ENCODE assay signal across 15 cellular contexts in genomic region chr13:20714563-20715339, GRCh38. TPM values are rescaled to one million over a fixed set of nuclear protein-coding genes. Genes with fewer than 3 reads are reported as not detected.
DNase-seq lines count a peak whose midpoint lies in the region; ATAC-seq and TF ChIP-seq lines count a peak whose summit lies in the region.
"Had no signal": no experiment of that assay in that cellular context is flagged by ENCODE, and none has a peak within 500 bp of the region (broad histone marks: within the 10 kb centered on the region; RNA-seq: fewer than 3 reads in every experiment).

No MANE protein-coding gene starts in this region.

- dilution Hi-C loops in mammary epithelial cell (cut with HindIII; ENCODE audit: low sequenced_read_pairs), result no loop called here

- no peak overlapping the region for H4K12ac ChIP-seq in trophoblast cell (ENCODE audit: low read depth, low read length)

- no peak overlapping the region for H3K23ac ChIP-seq in trophoblast cell (ENCODE audit: low read length)

- H3K14ac ChIP-seq in trophoblast cell (ENCODE audit: low read length), result no peak overlapping the region

- H3K79me1 ChIP-seq in trophoblast cell (ENCODE audit: low read length), result no peaks in the 10 kb centered on the region

- H3K27ac ChIP-seq in breast epithelium (peak overlapping the region; percentile 58 to 76), mammary epithelial cell (ENCODE audit: insufficient read depth, low read depth, low read length) (no peak overlapping the region), vagina (peak overlapping the region; percentile 72), trophoblast cell (ENCODE audit: low read depth, low read length) (no peak overlapping the region)
- H3K27ac ChIP-seq: A549 had no signal

- H2BK12ac ChIP-seq in trophoblast cell (ENCODE audit: low read length), result no peak overlapping the region

- H3K9me3 ChIP-seq in breast epithelium, result no peaks in the 10 kb centered on the region
- H3K9me3 ChIP-seq in mammary epithelial cell (replicated peaks; ENCODE audit: insufficient read depth, low read length), result no peaks in the 10 kb centered on the region
- no peaks in the 10 kb centered on the region for H3K9me3 ChIP-seq in vagina
- peaks cover 5% of the 10 kb centered on the region for H3K9me3 ChIP-seq in trophoblast cell (ENCODE audit: insufficient read depth, low read depth, low read length)
- H3K9me3 ChIP-seq: A549 had no signal

- H3K27me3 ChIP-seq in breast epithelium (peaks cover 0 to 3% of the 10 kb centered on the region in 2 donors), mammary epithelial cell (ENCODE audit: insufficient read depth, low read length) (no peaks in the 10 kb centered on the region), vagina (no peaks in the 10 kb centered on the region), trophoblast cell (ENCODE audit: insufficient read depth, low read length) (no peaks in the 10 kb centered on the region)

- H2BK120ac ChIP-seq in trophoblast cell (ENCODE audit: insufficient read depth, low read length, poor library complexity), result no peak overlapping the region

- H3K79me2 ChIP-seq in mammary epithelial cell (ENCODE audit: insufficient read depth, low read length) (no peaks in the 10 kb centered on the region), trophoblast cell (ENCODE audit: control insufficient read depth, insufficient read depth, low read length, poor library complexity) (no peaks in the 10 kb centered on the region)

- no peak overlapping the region for H4K8ac ChIP-seq in trophoblast cell (ENCODE audit: low read depth, low read length)

- no TSS peak for BruUV-seq in mammary epithelial cell (replicated peaks; lab: Mats Ljungman, UMichigan)

- H4K91ac ChIP-seq in trophoblast cell (ENCODE audit: low read depth, low read length), result no peak overlapping the region

- in situ Hi-C loops in mammary epithelial cell (cut with MboI; ENCODE audit: low sequenced_read_pairs in 2 of 2), result no loop called here
- in situ Hi-C loops in G401 (cut with HindIII; ENCODE audit: low sequenced_read_pairs), result no loop called here

- TF ChIP-seq CTCF in breast epithelium (IDR thresholded peaks at IDR 0.05) (no peak), mammary epithelial cell (conservative IDR thresholded peaks at IDR 0.05 in 1 of 2, IDR thresholded peaks at IDR 0.05 in 1 of 2; ENCODE audit: extremely low read depth in 1 of 2, insufficient read depth in 1 of 2, low read depth in 1 of 2, low read length in 2 of 2) (no peak), omental fat pad (IDR thresholded peaks at IDR 0.05) (no peak), vagina (IDR thresholded peaks at IDR 0.05) (no peak)

- H3K4me1 ChIP-seq in breast epithelium (no peaks in the 10 kb centered on the region), mammary epithelial cell (ENCODE audit: insufficient read depth, low read length) (no peaks in the 10 kb centered on the region), vagina (peaks cover 16% of the 10 kb centered on the region), trophoblast cell (ENCODE audit: control insufficient read depth in 1 of 2, insufficient read depth in 2 of 2, low read length in 2 of 2) (peaks cover 0 to 10% of the 10 kb centered on the region in 2 experiments)

- intact Hi-C loops in breast epithelium (cut with DNase I; ENCODE audit: low total_unique reads) (loop anchor here (10.0 kb wide), 1 partner anchor 130 kb away; no protein-coding TSS in a partner anchor), mammary epithelial cell (cut with micrococcal nuclease) (loop anchor here (5.0 kb wide), 1 partner anchor 148 kb away; no protein-coding TSS in a partner anchor), vagina (cut with DNase I) (loop anchor here (10.0 kb wide), 1 partner anchor 210 kb away; no protein-coding TSS in a partner anchor)

- H2AFZ ChIP-seq in mammary epithelial cell (ENCODE audit: low read depth, low read length) (no peak overlapping the region), trophoblast cell (ENCODE audit: insufficient read depth, low read length, poor library complexity) (no peak overlapping the region)

- H2AK5ac ChIP-seq in trophoblast cell (ENCODE audit: low read length), result no peak overlapping the region

- no peak overlapping the region for H3K18ac ChIP-seq in trophoblast cell (ENCODE audit: low read length)

- H3K4me3 ChIP-seq in breast epithelium (peak overlapping the region in 1 of 3 donors; percentile 46), mammary epithelial cell (replicated peaks in 1 of 3; ENCODE audit: insufficient read depth in 1 of 3, low read depth in 2 of 3, low read length in 3 of 3) (no peak overlapping the region), vagina (peak overlapping the region in 1 of 2 donors; percentile 22), trophoblast cell (ENCODE audit: low read depth, low read length) (no peak overlapping the region)
- H3K4me3 ChIP-seq: A549 had no signal

- CTCF ChIA-PET in mammary epithelial cell (lab: Charles Lee; ENCODE audit: low non-redundant PET), result no interaction called here

- no peak overlapping the region for H2BK5ac ChIP-seq in trophoblast cell (ENCODE audit: low read depth, low read length, poor library complexity)

- no peak overlapping the region for H3K4me2 ChIP-seq in mammary epithelial cell (ENCODE audit: insufficient read depth, low read depth, low read length)
- H3K4me2 ChIP-seq in trophoblast cell (ENCODE audit: low read length), result no peak overlapping the region
- H3K4me2 ChIP-seq: A549 had no signal

- H3K9ac ChIP-seq in mammary epithelial cell (ENCODE audit: insufficient read depth, low read length) (no peak overlapping the region), trophoblast cell (ENCODE audit: low read length) (no peak overlapping the region)

- no peaks in the 10 kb centered on the region for H4K20me1 ChIP-seq in mammary epithelial cell (ENCODE audit: insufficient read depth, low read length)

- WGBS in mammary epithelial cell (ENCODE audit: low coverage, missing lambda C conversion rate), result 91% methylated on average over 7 of the region's 9 CpGs
- WGBS in trophoblast cell (ENCODE audit: extremely low coverage, insufficient coverage, insufficient read length), result no CpG with 5 or more reads among the region's 9 CpGs

- TF ChIP-seq POLR2A in breast epithelium (IDR thresholded peaks at IDR 0.05), result no peak
- no peak for TF ChIP-seq POLR2A in vagina (IDR thresholded peaks at IDR 0.05)
- no peak for TF ChIP-seq POLR2A in GM18505 (IDR thresholded peaks at IDR 0.05; ENCODE audit: borderline replicate concordance, extremely low read depth, insufficient read depth, insufficient read length)

- ATAC-seq in omental fat pad (ENCODE audit: low FRiP score) (peak; percentile 29), GM18505 (IDR thresholded peaks at IDR 0.05; ENCODE audit: unreplicated experiment) (no peak)
- ATAC-seq: A549; Panc1; stimulated activated naive CD8-positive, alpha-beta T cell treated with anti-CD3 and anti-CD28 coated beads, Interleukin-15, amount 100 ng/mL, for 72 hours had no signal

- DNase-seq in breast epithelium (ENCODE audit: low spot score in 2 of 2), result no peak
- DNase-seq in mammary epithelial cell, result no peak
- DNase-seq in fibroblast of peridontal ligament (ENCODE audit: extremely low read depth), result peak; percentile 98
- DNase-seq in omental fat pad (ENCODE audit: low spot score), result no peak
- DNase-seq in vagina (ENCODE audit: extremely low spot score in 2 of 2), result no peak
- no peak for DNase-seq in trophoblast cell
- DNase-seq in G401 (ENCODE audit: low spot score), result no peak
- DNase-seq: activated CD4-positive, CD25-positive, alpha-beta regulatory T cell; activated effector memory CD4-positive, alpha-beta T cell treated with Interleukin-2 at 50 U/mL for 16 hours; GF-D8; NCI-H187; stimulated activated naive CD8-positive, alpha-beta T cell treated with anti-CD3 and anti-CD28 coated beads, Interleukin-15, amount 100 ng/mL, for 72 hours had no signal

- H3K36me3 ChIP-seq in breast epithelium (no peaks in the 10 kb centered on the region), mammary epithelial cell (ENCODE audit: insufficient read depth, low read length) (no peaks in the 10 kb centered on the region), vagina (no peaks in the 10 kb centered on the region), trophoblast cell (ENCODE audit: control insufficient read depth in 1 of 2, insufficient read depth in 2 of 2, low read length in 2 of 2) (no peaks in the 10 kb centered on the region)

- no peak overlapping the region for H3K4ac ChIP-seq in trophoblast cell (ENCODE audit: low read depth, low read length)

RNA-seq across cellular contexts. Expression of gene IL17D, which starts 11.3 kb away (rescaled TPM):
- total RNA-seq in breast epithelium, result 1 to 10 TPM in 2 of 3 donors, under 1 TPM in 1; 0.73 to 6.7 (median 2.0) TPM
- total RNA-seq in mammary epithelial cell, result under 1 TPM; 0.31 to 0.67 TPM
- 0.19 TPM for polyA plus RNA-seq in mammary epithelial cell
- polyA minus RNA-seq in mammary epithelial cell, result not detected
- 1 to 10 TPM; 2.1 to 3.5 (median 2.5) TPM for total RNA-seq in omental fat pad
- total RNA-seq in vagina, result 3.7 TPM
- polyA plus RNA-seq in trophoblast cell (2013), result 1.7 TPM in 2 replicates
- total RNA-seq in G401 (2014; rRNA removed; shearing (Covaris generic)), result 5.9 and 9.8 TPM in 2 replicates

RNA-seq across cellular contexts. Expression of gene EEF1AKMT1, which starts 59.0 kb away (rescaled TPM):
- total RNA-seq in breast epithelium, result 10 to 100 TPM in 2 of 3 donors, 1 to 10 TPM in 1; 9.0 to 16.1 (median 13.5) TPM
- 1 to 10 TPM; 5.3 to 7.8 TPM for total RNA-seq in mammary epithelial cell
- 10.0 TPM for polyA plus RNA-seq in mammary epithelial cell
- polyA minus RNA-seq in mammary epithelial cell, result 4.8 TPM
- 10 to 100 TPM in 3 of 4 donors, 1 to 10 TPM in 1; 7.4 to 20.0 (median 13.4) TPM for total RNA-seq in omental fat pad
- total RNA-seq in vagina, result 6.9 TPM
- polyA plus RNA-seq in trophoblast cell (2013), result 5.4 and 6.7 TPM in 2 replicates
- total RNA-seq in G401 (2014; rRNA removed; shearing (Covaris generic)), result 14.4 and 17.4 TPM in 2 replicates

Comparison
In these comparisons a context has a peak if more than half of its experiments do, and no peak if none do; other contexts are left out.
1. H3K27ac ChIP-seq: peak in breast epithelium (2 of 2) and vagina (single experiment); none in mammary epithelial cell (single experiment) and trophoblast cell (single experiment).